Comparison of ENCODE assay signal across 14 cellular contexts in genomic region chr11:73178681-73179080, GRCh38. TPM values are rescaled to one million over a fixed set of nuclear protein-coding genes. Genes with fewer than 3 reads are reported as not detected.
"Had no signal": no experiment of that assay in that cellular context is flagged by ENCODE, and none has a peak within 500 bp of the region (broad histone marks: within the 10 kb centered on the region; RNA-seq: fewer than 3 reads in every experiment).

No MANE protein-coding gene starts in this region.

- H3K4me1 ChIP-seq: SJCRH30 had no signal

- H3K4me3 ChIP-seq: cardiac muscle cell, K562, SJCRH30, SK-N-MC had no signal

- H3K27me3 ChIP-seq: ascending aorta, SJCRH30 had no signal

- H3K27ac ChIP-seq: cardiac muscle cell, SJCRH30, SK-N-MC, WERI-Rb-1 had no signal

- H3K36me3 ChIP-seq: ascending aorta, cardiac muscle cell, SJCRH30, WERI-Rb-1 had no signal

- DNase-seq: activated gamma-delta T cell, NCI-H187 treated with DMSO at 0.1 percent for 48 hours, NCI-H524 treated with DMSO at 0.1 percent for 48 hours had no signal

- H3K9me3 ChIP-seq: ascending aorta, SJCRH30 had no signal

RNA-seq across cellular contexts. Expression of gene P2RY2, which starts 39.4 kb away (rescaled TPM):
- total RNA-seq: activated CD4-positive, alpha-beta memory T cell treated with anti-CD3 and anti-CD28 coated beads, Interleukin-2, amount 10 ng/mL, durations not matched to agents 7 days and 5 days; activated CD8-positive, alpha-beta memory T cell treated with anti-CD3 and anti-CD28 coated beads, Interleukin-2, amount 10 ng/mL, durations not matched to agents 7 days and 5 days; activated naive CD4-positive, alpha-beta T cell treated with anti-CD3 and anti-CD28 coated beads for 36 hours; activated naive CD4-positive, alpha-beta T cell treated with anti-CD3 and anti-CD28 coated beads, Interleukin-2, amount 50 U/mL, for 72 hours; K562; SJCRH30; T-helper 1 cell treated with Interleukin-12 subunit alpha and Interleukin-12 subunit beta and Interleukin-4 antibody, amounts not matched to agents 30 ng/mL and 1 ng/mL, for 36 hours had no signal
- polyA plus RNA-seq: K562 had no signal
